In the genomic region with DNA sequence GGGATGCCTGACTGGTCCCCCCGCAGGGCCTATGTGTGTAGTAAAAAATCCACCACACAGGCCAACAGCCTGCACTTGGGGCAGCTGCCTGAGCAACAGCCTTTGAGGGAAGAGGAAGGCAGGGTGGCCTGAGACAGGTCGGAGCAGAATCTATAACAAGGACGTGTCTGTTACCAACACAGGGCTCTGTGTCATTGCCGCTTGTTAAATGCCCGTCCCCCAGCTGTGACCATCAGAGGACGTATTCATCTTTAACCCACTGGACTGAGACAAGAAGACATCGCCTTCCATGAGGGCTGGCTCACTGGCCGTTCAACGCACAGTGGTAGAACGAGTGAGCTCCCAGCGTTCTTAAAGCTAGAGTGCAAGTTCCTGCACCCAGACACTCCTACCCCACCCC, we compare ENCODE assay signal across 1 cellular context.
A peak's percentile ranks its signal among the peaks of the same experiment; 100 is the strongest.
TF ChIP-seq lines count a peak whose summit lies in the region.

No MANE protein-coding gene starts in this region.

TF ChIP-seq in K562, 482 proteins besides CTCF, POLR2A, EP300 and RAD21:
- TF ChIP-seq, protein P1, sequence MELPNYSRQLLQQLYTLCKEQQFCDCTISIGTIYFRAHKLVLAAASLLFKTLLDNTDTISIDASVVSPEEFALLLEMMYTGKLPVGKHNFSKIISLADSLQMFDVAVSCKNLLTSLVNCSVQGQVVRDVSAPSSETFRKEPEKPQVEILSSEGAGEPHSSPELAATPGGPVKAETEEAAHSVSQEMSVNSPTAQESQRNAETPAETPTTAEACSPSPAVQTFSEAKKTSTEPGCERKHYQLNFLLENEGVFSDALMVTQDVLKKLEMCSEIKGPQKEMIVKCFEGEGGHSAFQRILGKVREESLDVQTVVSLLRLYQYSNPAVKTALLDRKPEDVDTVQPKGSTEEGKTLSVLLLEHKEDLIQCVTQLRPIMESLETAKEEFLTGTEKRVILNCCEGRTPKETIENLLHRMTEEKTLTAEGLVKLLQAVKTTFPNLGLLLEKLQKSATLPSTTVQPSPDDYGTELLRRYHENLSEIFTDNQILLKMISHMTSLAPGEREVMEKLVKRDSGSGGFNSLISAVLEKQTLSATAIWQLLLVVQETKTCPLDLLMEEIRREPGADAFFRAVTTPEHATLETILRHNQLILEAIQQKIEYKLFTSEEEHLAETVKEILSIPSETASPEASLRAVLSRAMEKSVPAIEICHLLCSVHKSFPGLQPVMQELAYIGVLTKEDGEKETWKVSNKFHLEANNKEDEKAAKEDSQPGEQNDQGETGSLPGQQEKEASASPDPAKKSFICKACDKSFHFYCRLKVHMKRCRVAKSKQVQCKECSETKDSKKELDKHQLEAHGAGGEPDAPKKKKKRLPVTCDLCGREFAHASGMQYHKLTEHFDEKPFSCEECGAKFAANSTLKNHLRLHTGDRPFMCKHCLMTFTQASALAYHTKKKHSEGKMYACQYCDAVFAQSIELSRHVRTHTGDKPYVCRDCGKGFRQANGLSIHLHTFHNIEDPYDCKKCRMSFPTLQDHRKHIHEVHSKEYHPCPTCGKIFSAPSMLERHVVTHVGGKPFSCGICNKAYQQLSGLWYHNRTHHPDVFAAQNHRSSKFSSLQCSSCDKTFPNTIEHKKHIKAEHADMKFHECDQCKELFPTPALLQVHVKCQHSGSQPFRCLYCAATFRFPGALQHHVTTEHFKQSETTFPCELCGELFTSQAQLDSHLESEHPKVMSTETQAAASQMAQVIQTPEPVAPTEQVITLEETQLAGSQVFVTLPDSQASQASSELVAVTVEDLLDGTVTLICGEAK (IDR thresholded peaks at IDR 0.05): no peak
- TF ChIP-seq, protein P1 (CRISPR knock-in tag; IDR thresholded peaks at IDR 0.05): 0 out of 2 replicates have a peak, but pooled peaks have one; percentile 24
- TF ChIP-seq HMBOX1 (IDR thresholded peaks at IDR 0.05): no peak
